ENCODE assay signal across 20 cellular contexts in the genomic region with DNA sequence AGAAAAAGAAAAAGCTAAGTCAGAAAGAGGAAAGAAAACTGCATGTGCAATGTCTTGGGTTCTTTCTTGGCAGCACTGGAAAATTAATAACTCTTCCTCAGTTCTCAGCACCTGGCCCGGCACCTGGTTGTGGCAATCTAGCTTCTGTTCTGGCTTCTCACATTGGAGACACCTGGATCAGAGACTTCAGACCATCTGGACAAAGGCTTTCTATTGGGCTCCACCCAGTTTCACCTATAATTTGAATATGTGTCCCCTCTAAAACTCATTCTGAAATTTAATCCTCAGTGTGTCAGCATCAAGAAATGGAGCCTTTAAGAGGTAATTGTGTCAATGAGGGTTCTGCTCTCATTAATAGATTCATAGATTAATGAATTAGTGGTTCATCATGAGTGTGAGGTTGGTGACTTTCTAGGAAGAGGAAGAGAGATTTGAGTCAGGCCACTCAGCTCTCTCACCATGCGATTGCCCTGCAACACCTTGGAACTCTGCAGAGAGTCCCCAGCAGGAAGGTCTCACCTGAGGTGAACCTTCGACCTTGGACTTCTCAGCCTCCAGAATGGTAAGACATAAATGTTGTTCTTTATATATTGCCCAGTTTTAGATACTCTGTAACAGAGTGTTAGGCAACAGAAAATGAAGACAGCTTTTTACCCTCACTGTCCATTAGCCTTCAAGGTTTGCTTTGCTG.
DNase-seq lines count a peak whose midpoint lies in the region; ATAC-seq, FAIRE-seq and TF ChIP-seq lines count a peak whose summit lies in the region.
"Had no signal": no experiment of that assay in that cellular context is flagged by ENCODE, and none has a peak within 500 bp of the region (broad histone marks: within the 10 kb centered on the region; RNA-seq: fewer than 3 reads in every experiment).

No MANE protein-coding gene starts in this region.

- H3K36me3 ChIP-seq in K562 (ENCODE audit: control insufficient read depth, insufficient read depth, low read length) = no peaks in the 10 kb centered on the region; the same call in 2 of the 3 replicates
- no peaks in the 10 kb centered on the region for H3K36me3 ChIP-seq in ovary

- BruUV-seq in K562 (replicated peaks; lab: Mats Ljungman, UMichigan) = no TSS peak

- H3K4me3 ChIP-seq in K562 (no peak overlapping the region), ovary (no peak overlapping the region)

- TF ChIP-seq CTCF in K562 (IDR thresholded peaks at IDR 0.05 in 2 of 3, conservative IDR thresholded peaks at IDR 0.05 in 1 of 3; ENCODE audit: insufficient read depth in 2 of 3, low read depth in 1 of 3, low read length in 3 of 3) (no peak), ovary (IDR thresholded peaks at IDR 0.05) (no peak)

- 28% methylated on average over 3 of the region's 3 CpGs for WGBS in K562 (ENCODE audit: insufficient coverage, low coverage, missing lambda C conversion rate)
- WGBS in ovary, 3 donors = 64 to 85% (median 68%) methylated on average over 3 of the region's 3 CpGs

- H3K27ac ChIP-seq in K562 (ENCODE audit: extremely low read depth, low read depth, low read length) (no peak overlapping the region), ovary (no peak overlapping the region)
- H3K27ac ChIP-seq: HL-60 had no signal

- TF ChIP-seq EP300 in K562 (IDR thresholded peaks at IDR 0.05; ENCODE audit: low read length) (no peak), ovary (IDR thresholded peaks at IDR 0.05) (no peak)

- no peak overlapping the region for H3K9ac ChIP-seq in K562 (ENCODE audit: insufficient read depth in 1 of 2, low read depth in 2 of 2, low read length in 2 of 2)

- H3K4me1 ChIP-seq in K562 (replicated peaks in 1 of 2; ENCODE audit: control insufficient read depth in 2 of 2, insufficient read depth in 2 of 2, low read length in 2 of 2) = no peaks in the 10 kb centered on the region
- no peaks in the 10 kb centered on the region for H3K4me1 ChIP-seq in ovary (ENCODE audit: insufficient read depth)

- POLR2A ChIA-PET in K562 (lab: Yijun Ruan, JAX) = interaction anchor here (0.9 kb wide), 1 partner anchor 11 kb away, joined by 3 read pairs; no protein-coding TSS in a partner anchor

- CTCF ChIA-PET in K562 (lab: Yijun Ruan, JAX; ENCODE audit: low intra/inter-chr PET ratio) = no interaction called here

- H3K27me3 ChIP-seq in K562 (ENCODE audit: control insufficient read depth in 2 of 2, insufficient read depth in 2 of 2, low read length in 2 of 2) = no peaks in the 10 kb centered on the region
- H3K27me3 ChIP-seq in ovary = no peaks in the 10 kb centered on the region

- DNase-seq in NCI-H82 (lab: John Stamatoyannopoulos, UW) (peak; percentile 30), NCI-H82 treated with DMSO at 0.1 percent for 48 hours (lab: John Stamatoyannopoulos, UW; ENCODE audit: unreplicated experiment) (no peak), NCI-H2171 (lab: John Stamatoyannopoulos, UW) (peak; percentile 21), K562 (ENCODE audit: extremely low read depth in 1 of 4, low spot score in 3 of 4) (no peak), ovary (no peak), cerebellum (ENCODE audit: low spot score) (no peak)
- DNase-seq: CD4-positive, alpha-beta T cell; DMS53; EL; NCI-H1105; NCI-H2081; NCI-H226; NK-92 treated with Interleukin-12 subunit alpha and Interleukin-12 subunit beta, amount 100 ng/mL, for 24 hours; SIG-M5 had no signal

- H2AFZ ChIP-seq in K562 (ENCODE audit: low read depth, low read length) = no peak overlapping the region

- intact Hi-C loops in K562 (cut with micrococcal nuclease) = no loop called here
- intact Hi-C loops in ovary (cut with DNase I) = no loop called here

- H3K79me2 ChIP-seq in K562 (ENCODE audit: control insufficient read depth, insufficient read depth, low read length) = 0 out of 3 replicates have a peak, but pooled peaks cover 6% of the 10 kb centered on the region

- FAIRE-seq in K562 (lab: Jason Lieb, UNC) = no peak
- FAIRE-seq: A204.1, GM12891, GM18507, H54 had no signal

- H3K4me2 ChIP-seq in K562 (ENCODE audit: insufficient read depth, low read length) = no peak overlapping the region

- no peak for TF ChIP-seq RAD21 in K562 (CRISPR knock-in tag; conservative IDR thresholded peaks at IDR 0.05 in 1 of 2, IDR thresholded peaks at IDR 0.05 in 1 of 2)

- in situ Hi-C loops in K562 (cut with MboI) = no loop called here

- no peaks in the 10 kb centered on the region for H3K9me1 ChIP-seq in K562 (ENCODE audit: control insufficient read depth, insufficient read depth, low read length)

- no peaks in the 10 kb centered on the region for H4K20me1 ChIP-seq in K562 (replicated peaks; ENCODE audit: control insufficient read depth, insufficient read depth, low read length)

- peak; percentile 68 for TF ChIP-seq POLR2A in K562 (conservative IDR thresholded peaks at IDR 0.05)
- TF ChIP-seq POLR2A in ovary (IDR thresholded peaks at IDR 0.05) = no peak

- H3K9me3 ChIP-seq in K562 (replicated peaks; ENCODE audit: control insufficient read depth, insufficient read depth, low read depth, low read length) (no peaks in the 10 kb centered on the region), ovary (no peaks in the 10 kb centered on the region)

- ATAC-seq in K562 (peak; percentile 67), GM19328 (IDR thresholded peaks at IDR 0.05; ENCODE audit: unreplicated experiment) (no peak)

TF ChIP-seq in K562, 482 proteins besides CTCF, POLR2A, EP300 and RAD21 (continues in another document):
- TF ChIP-seq, protein P1, sequence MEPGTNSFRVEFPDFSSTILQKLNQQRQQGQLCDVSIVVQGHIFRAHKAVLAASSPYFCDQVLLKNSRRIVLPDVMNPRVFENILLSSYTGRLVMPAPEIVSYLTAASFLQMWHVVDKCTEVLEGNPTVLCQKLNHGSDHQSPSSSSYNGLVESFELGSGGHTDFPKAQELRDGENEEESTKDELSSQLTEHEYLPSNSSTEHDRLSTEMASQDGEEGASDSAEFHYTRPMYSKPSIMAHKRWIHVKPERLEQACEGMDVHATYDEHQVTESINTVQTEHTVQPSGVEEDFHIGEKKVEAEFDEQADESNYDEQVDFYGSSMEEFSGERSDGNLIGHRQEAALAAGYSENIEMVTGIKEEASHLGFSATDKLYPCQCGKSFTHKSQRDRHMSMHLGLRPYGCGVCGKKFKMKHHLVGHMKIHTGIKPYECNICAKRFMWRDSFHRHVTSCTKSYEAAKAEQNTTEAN (CRISPR knock-in tag; IDR thresholded peaks at IDR 0.05) = no peak
- no peak for TF ChIP-seq SRSF1 (IDR thresholded peaks at IDR 0.05; ENCODE audit: low read depth, low read length)
- TF ChIP-seq SLC30A9 (CRISPR knock-in tag; IDR thresholded peaks at IDR 0.05) = no peak
- TF ChIP-seq BACH1 (tag; IDR thresholded peaks at IDR 0.05) = no peak
- 0 out of 2 replicates have a peak, but pooled peaks have one; percentile 28 for TF ChIP-seq SUPT5H (IDR thresholded peaks at IDR 0.05)
- TF ChIP-seq ZNF263 (CRISPR knock-in tag; IDR thresholded peaks at IDR 0.05; ENCODE audit: borderline replicate concordance) = no peak
- TF ChIP-seq ZNF175 (CRISPR knock-in tag; IDR thresholded peaks at IDR 0.05; ENCODE audit: low read depth) = no peak
- no peak for TF ChIP-seq FOXK2 (conservative IDR thresholded peaks at IDR 0.05 in 1 of 2, IDR thresholded peaks at IDR 0.05 in 1 of 2; ENCODE audit: low read depth in 2 of 2)
- TF ChIP-seq, protein P2, sequence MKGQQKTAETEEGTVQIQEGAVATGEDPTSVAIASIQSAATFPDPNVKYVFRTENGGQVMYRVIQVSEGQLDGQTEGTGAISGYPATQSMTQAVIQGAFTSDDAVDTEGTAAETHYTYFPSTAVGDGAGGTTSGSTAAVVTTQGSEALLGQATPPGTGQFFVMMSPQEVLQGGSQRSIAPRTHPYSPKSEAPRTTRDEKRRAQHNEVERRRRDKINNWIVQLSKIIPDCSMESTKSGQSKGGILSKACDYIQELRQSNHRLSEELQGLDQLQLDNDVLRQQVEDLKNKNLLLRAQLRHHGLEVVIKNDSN (CRISPR knock-in tag; IDR thresholded peaks at IDR 0.05) = no peak
- TF ChIP-seq ZNF764 (CRISPR knock-in tag; IDR thresholded peaks at IDR 0.05; ENCODE audit: low read depth) = no peak
- TF ChIP-seq SP1 (CRISPR knock-in tag; IDR thresholded peaks at IDR 0.05) = no peak
- TF ChIP-seq, protein P3, sequence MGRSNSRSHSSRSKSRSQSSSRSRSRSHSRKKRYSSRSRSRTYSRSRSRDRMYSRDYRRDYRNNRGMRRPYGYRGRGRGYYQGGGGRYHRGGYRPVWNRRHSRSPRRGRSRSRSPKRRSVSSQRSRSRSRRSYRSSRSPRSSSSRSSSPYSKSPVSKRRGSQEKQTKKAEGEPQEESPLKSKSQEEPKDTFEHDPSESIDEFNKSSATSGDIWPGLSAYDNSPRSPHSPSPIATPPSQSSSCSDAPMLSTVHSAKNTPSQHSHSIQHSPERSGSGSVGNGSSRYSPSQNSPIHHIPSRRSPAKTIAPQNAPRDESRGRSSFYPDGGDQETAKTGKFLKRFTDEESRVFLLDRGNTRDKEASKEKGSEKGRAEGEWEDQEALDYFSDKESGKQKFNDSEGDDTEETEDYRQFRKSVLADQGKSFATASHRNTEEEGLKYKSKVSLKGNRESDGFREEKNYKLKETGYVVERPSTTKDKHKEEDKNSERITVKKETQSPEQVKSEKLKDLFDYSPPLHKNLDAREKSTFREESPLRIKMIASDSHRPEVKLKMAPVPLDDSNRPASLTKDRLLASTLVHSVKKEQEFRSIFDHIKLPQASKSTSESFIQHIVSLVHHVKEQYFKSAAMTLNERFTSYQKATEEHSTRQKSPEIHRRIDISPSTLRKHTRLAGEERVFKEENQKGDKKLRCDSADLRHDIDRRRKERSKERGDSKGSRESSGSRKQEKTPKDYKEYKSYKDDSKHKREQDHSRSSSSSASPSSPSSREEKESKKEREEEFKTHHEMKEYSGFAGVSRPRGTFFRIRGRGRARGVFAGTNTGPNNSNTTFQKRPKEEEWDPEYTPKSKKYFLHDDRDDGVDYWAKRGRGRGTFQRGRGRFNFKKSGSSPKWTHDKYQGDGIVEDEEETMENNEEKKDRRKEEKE (IDR thresholded peaks at IDR 0.05; ENCODE audit: borderline replicate concordance in 1 of 2, control insufficient read depth in 1 of 2, low read depth in 2 of 2, low read length in 1 of 2) = peak in 1 of 2 experiments; percentile 82; a peak in 2 of 4 replicates
- TF ChIP-seq RBFOX2 (IDR thresholded peaks at IDR 0.05; ENCODE audit: low read depth, low read length) = no peak
- no peak for TF ChIP-seq LARP7 (IDR thresholded peaks at IDR 0.05)
- no peak for TF ChIP-seq SP2 (IDR thresholded peaks at IDR 0.05; ENCODE audit: extremely low read depth, low read depth, low read length, poor library complexity, severe bottlenecking)
- TF ChIP-seq FOXK1 (CRISPR knock-in tag; IDR thresholded peaks at IDR 0.05; ENCODE audit: borderline replicate concordance) = no peak
- no peak for TF ChIP-seq ZKSCAN1 (IDR thresholded peaks at IDR 0.05; ENCODE audit: low read depth, low read length)
- TF ChIP-seq MTA3 (IDR thresholded peaks at IDR 0.05; ENCODE audit: borderline replicate concordance) = no peak
- peak; percentile 80; the same call in 1 of the 2 replicates for TF ChIP-seq GTF2F1 (IDR thresholded peaks at IDR 0.05; ENCODE audit: low read depth, low read length)

Comparison
In these comparisons a context has a peak if more than half of its experiments do, and no peak if none do; other contexts are left out.
1. DNase-seq: peak in NCI-H82 (single experiment) and NCI-H2171 (single experiment); none in NCI-H82 treated with DMSO at 0.1 percent for 48 hours (single experiment), K562 (0 of 4), ovary (0 of 5) and cerebellum (single experiment).